ENCODE assay signal across 17 cellular contexts in genomic region chr17:28397275-28397674, GRCh38. TPM values are rescaled to one million over a fixed set of nuclear protein-coding genes. Genes with fewer than 3 reads are reported as not detected.
A peak's percentile ranks its signal among the peaks of the same experiment; 100 is the strongest.
DNase-seq lines count a peak whose midpoint lies in the region; ATAC-seq, FAIRE-seq and TF ChIP-seq lines count a peak whose summit lies in the region.
"Had no signal": no experiment of that assay in that cellular context is flagged by ENCODE, and none has a peak within 500 bp of the region (broad histone marks: within the 10 kb centered on the region; RNA-seq: fewer than 3 reads in every experiment).

No MANE protein-coding gene starts in this region.

- H3K27ac ChIP-seq in BLaER1 treated with 17β-estradiol and CSF1 and Interleukin-3, amounts not matched to agents 10 nM and 100 nM: peak overlapping the region in 6 of 11 experiments; percentile 38 to 65 (median 60); a peak in 4 of 22 replicates
- peak overlapping the region; percentile 45; the same call in 1 of the 2 replicates for H3K27ac ChIP-seq in RWPE1
- H3K27ac ChIP-seq in K562 (ENCODE audit: extremely low read depth, low read depth, low read length): no peak overlapping the region
- no peak overlapping the region for H3K27ac ChIP-seq in ovary

- CTCF ChIA-PET in RWPE1 (lab: Yijun Ruan, JAX) (no interaction called here), K562 (lab: Yijun Ruan, JAX; ENCODE audit: low intra/inter-chr PET ratio) (no interaction called here)

- TF ChIP-seq POLR2A in K562 (conservative IDR thresholded peaks at IDR 0.05) (no peak), ovary (IDR thresholded peaks at IDR 0.05) (no peak)

- no peak for TF ChIP-seq RAD21 in K562 (CRISPR knock-in tag; conservative IDR thresholded peaks at IDR 0.05 in 1 of 2, IDR thresholded peaks at IDR 0.05 in 1 of 2)

- intact Hi-C loops in K562 (cut with micrococcal nuclease) (no loop called here), ovary (cut with DNase I) (no loop called here)
- intact Hi-C loops in activated T-helper 1 cell treated with anti-CD3 and anti-CD28 coated beads, Interleukin-12 subunit alpha, Interleukin-12 subunit beta, Interleukin-2, Interleukin-4 antibody, amounts not matched to agents 30 ng/mL and 10 ng/mL and 1 ng/mL, durations not matched to agents 14 hours and 24 hours and 36 hours (cut with micrococcal nuclease): no loop called here

- peak overlapping the region in 9 of 11 experiments; percentile 54 to 100 (median 77); a peak in 13 of 22 replicates for H3K4me2 ChIP-seq in BLaER1 treated with 17β-estradiol and CSF1 and Interleukin-3, amounts not matched to agents 10 nM and 100 nM
- no peak overlapping the region for H3K4me2 ChIP-seq in K562 (ENCODE audit: insufficient read depth, low read length)

- no peaks in the 10 kb centered on the region for H3K79me2 ChIP-seq in K562 (ENCODE audit: control insufficient read depth, insufficient read depth, low read length)

- peaks cover 28% of the 10 kb centered on the region for H3K36me3 Mint-ChIP-seq in stimulated activated effector memory CD8-positive, alpha-beta T cell treated with anti-CD3 and anti-CD28 coated beads, Interleukin-12 subunit alpha, Interleukin-12 subunit beta, amount 100 ng/mL, for 72 hours
- H3K36me3 Mint-ChIP-seq in activated T-helper 1 cell treated with anti-CD3 and anti-CD28 coated beads, Interleukin-12 subunit alpha, Interleukin-12 subunit beta, Interleukin-2, Interleukin-4 antibody, amounts not matched to agents 30 ng/mL and 10 ng/mL and 1 ng/mL, durations not matched to agents 14 hours and 24 hours and 36 hours (ENCODE audit: low read depth): peaks cover 17% of the 10 kb centered on the region

- H3K4me3 ChIP-seq in BLaER1 treated with 17β-estradiol and CSF1 and Interleukin-3, amounts not matched to agents 10 nM and 100 nM: no peak overlapping the region
- no peak overlapping the region for H3K4me3 ChIP-seq in K562
- H3K4me3 ChIP-seq in ovary: no peak overlapping the region
- H3K4me3 ChIP-seq: GM12878, HAP-1 had no signal

- DNase-seq in RWPE1 (ENCODE audit: low spot score): no peak
- DNase-seq in K562 (ENCODE audit: extremely low read depth in 1 of 4, low spot score in 3 of 4): no peak
- no peak for DNase-seq in stimulated activated effector memory CD8-positive, alpha-beta T cell treated with anti-CD3 and anti-CD28 coated beads, Interleukin-12 subunit alpha, Interleukin-12 subunit beta, amount 100 ng/mL, for 72 hours (ENCODE audit: low spot score in 2 of 2)
- no peak for DNase-seq in activated T-helper 1 cell treated with anti-CD3 and anti-CD28 coated beads, Interleukin-12 subunit alpha, Interleukin-12 subunit beta, Interleukin-2, Interleukin-4 antibody, amounts not matched to agents 30 ng/mL and 10 ng/mL and 1 ng/mL, durations not matched to agents 14 hours and 24 hours and 36 hours (ENCODE audit: low spot score)
- DNase-seq in ovary: no peak
- DNase-seq: ACHN; C1 segment of cervical spinal cord; CD4-positive, alpha-beta T cell; DMS79; GOT3; HFFc6 had no signal

- H3K4me1 Mint-ChIP-seq in stimulated activated effector memory CD8-positive, alpha-beta T cell treated with anti-CD3 and anti-CD28 coated beads, Interleukin-12 subunit alpha, Interleukin-12 subunit beta, amount 100 ng/mL, for 72 hours: no peaks in the 10 kb centered on the region
- peaks cover 3% of the 10 kb centered on the region for H3K4me1 Mint-ChIP-seq in activated T-helper 1 cell treated with anti-CD3 and anti-CD28 coated beads, Interleukin-12 subunit alpha, Interleukin-12 subunit beta, Interleukin-2, Interleukin-4 antibody, amounts not matched to agents 30 ng/mL and 10 ng/mL and 1 ng/mL, durations not matched to agents 14 hours and 24 hours and 36 hours (ENCODE audit: low read depth)

- no peaks in the 10 kb centered on the region for H3K27me3 Mint-ChIP-seq in activated T-helper 1 cell treated with anti-CD3 and anti-CD28 coated beads, Interleukin-12 subunit alpha, Interleukin-12 subunit beta, Interleukin-2, Interleukin-4 antibody, amounts not matched to agents 30 ng/mL and 10 ng/mL and 1 ng/mL, durations not matched to agents 14 hours and 24 hours and 36 hours (ENCODE audit: insufficient read depth)
- H3K27me3 Mint-ChIP-seq: CD4-positive, alpha-beta T cell had no signal

- H2AFZ ChIP-seq in K562 (ENCODE audit: low read depth, low read length): no peak overlapping the region

- no peak for TF ChIP-seq EP300 in K562 (IDR thresholded peaks at IDR 0.05; ENCODE audit: low read length)
- no peak for TF ChIP-seq EP300 in ovary (IDR thresholded peaks at IDR 0.05)

- TF ChIP-seq CTCF in RWPE1 (conservative IDR thresholded peaks at IDR 0.05; ENCODE audit: low read depth) (no peak), K562 (IDR thresholded peaks at IDR 0.05 in 2 of 3, conservative IDR thresholded peaks at IDR 0.05 in 1 of 3; ENCODE audit: insufficient read depth in 2 of 3, low read depth in 1 of 3, low read length in 3 of 3) (no peak), ovary (IDR thresholded peaks at IDR 0.05) (no peak)

- H4K20me1 ChIP-seq in BLaER1 treated with 17β-estradiol and CSF1 and Interleukin-3, amounts not matched to agents 10 nM and 100 nM: peaks cover 0 to 12% (median 0%) of the 10 kb centered on the region in 11 experiments; a peak in 5 of 22 replicates
- H4K20me1 ChIP-seq in K562 (replicated peaks; ENCODE audit: control insufficient read depth, insufficient read depth, low read length): 0 out of 2 replicates have a peak, but pooled peaks cover 8% of the 10 kb centered on the region

- ATAC-seq in K562 (no peak), GM19324 (IDR thresholded peaks at IDR 0.05; ENCODE audit: low FRiP score, unreplicated experiment) (no peak)
- ATAC-seq in stimulated activated effector memory CD8-positive, alpha-beta T cell treated with anti-CD3 and anti-CD28 coated beads, Interleukin-12 subunit alpha, Interleukin-12 subunit beta, amount 100 ng/mL, for 72 hours: no peak

- H3K9me3 Mint-ChIP-seq in stimulated activated effector memory CD8-positive, alpha-beta T cell treated with anti-CD3 and anti-CD28 coated beads, Interleukin-12 subunit alpha, Interleukin-12 subunit beta, amount 100 ng/mL, for 72 hours: no peaks in the 10 kb centered on the region
- no peaks in the 10 kb centered on the region for H3K9me3 Mint-ChIP-seq in activated T-helper 1 cell treated with anti-CD3 and anti-CD28 coated beads, Interleukin-12 subunit alpha, Interleukin-12 subunit beta, Interleukin-2, Interleukin-4 antibody, amounts not matched to agents 30 ng/mL and 10 ng/mL and 1 ng/mL, durations not matched to agents 14 hours and 24 hours and 36 hours
- H3K9me3 Mint-ChIP-seq: CD4-positive, alpha-beta T cell; HFFc6 had no signal

- in situ Hi-C loops in K562 (cut with MboI): no loop called here

- H3K27me3 ChIP-seq in BLaER1 treated with 17β-estradiol and CSF1 and Interleukin-3, amounts not matched to agents 10 nM and 100 nM: no peaks in the 10 kb centered on the region
- H3K27me3 ChIP-seq in K562 (ENCODE audit: control insufficient read depth in 2 of 2, insufficient read depth in 2 of 2, low read length in 2 of 2) (no peaks in the 10 kb centered on the region), ovary (no peaks in the 10 kb centered on the region)

- H3K9me1 ChIP-seq in K562 (ENCODE audit: control insufficient read depth, insufficient read depth, low read length): peaks cover 3% of the 10 kb centered on the region

- peaks cover 18 to 84% (median 47%) of the 10 kb centered on the region in 10 experiments for H3K4me1 ChIP-seq in BLaER1 treated with 17β-estradiol and CSF1 and Interleukin-3, amounts not matched to agents 10 nM and 100 nM
- H3K4me1 ChIP-seq in K562 (replicated peaks in 1 of 2; ENCODE audit: control insufficient read depth in 2 of 2, insufficient read depth in 2 of 2, low read length in 2 of 2) (peaks cover 0 to 3% of the 10 kb centered on the region in 2 experiments; a peak in 4 of 5 replicates), ovary (ENCODE audit: insufficient read depth) (no peaks in the 10 kb centered on the region)
- H3K4me1 ChIP-seq: HAP-1 had no signal

- no TSS peak for BruUV-seq in K562 (replicated peaks; lab: Mats Ljungman, UMichigan)

- no peak for FAIRE-seq in K562 (lab: Jason Lieb, UNC)
- FAIRE-seq: GM12878 had no signal

- no peak overlapping the region for H3K4me3 Mint-ChIP-seq in stimulated activated effector memory CD8-positive, alpha-beta T cell treated with anti-CD3 and anti-CD28 coated beads, Interleukin-12 subunit alpha, Interleukin-12 subunit beta, amount 100 ng/mL, for 72 hours
- no peak overlapping the region for H3K4me3 Mint-ChIP-seq in activated T-helper 1 cell treated with anti-CD3 and anti-CD28 coated beads, Interleukin-12 subunit alpha, Interleukin-12 subunit beta, Interleukin-2, Interleukin-4 antibody, amounts not matched to agents 30 ng/mL and 10 ng/mL and 1 ng/mL, durations not matched to agents 14 hours and 24 hours and 36 hours
- H3K4me3 Mint-ChIP-seq: CD4-positive, alpha-beta T cell; HFFc6 had no signal

- H3K9me3 ChIP-seq in BLaER1 treated with 17β-estradiol and CSF1 and Interleukin-3, amounts not matched to agents 10 nM and 100 nM (replicated peaks in 1 of 11): no peaks in the 10 kb centered on the region
- H3K9me3 ChIP-seq in K562 (replicated peaks; ENCODE audit: control insufficient read depth, insufficient read depth, low read depth, low read length): no peaks in the 10 kb centered on the region
- H3K9me3 ChIP-seq in ovary: no peaks in the 10 kb centered on the region
- H3K9me3 ChIP-seq: HAP-1 had no signal

- 65% methylated on average over 3 of the region's 3 CpGs for WGBS in K562 (ENCODE audit: insufficient coverage, low coverage, missing lambda C conversion rate)
- 93 to 94% (median 93%) methylated on average over 3 of the region's 3 CpGs for WGBS in ovary, 3 donors

- POLR2A ChIA-PET in RWPE1 (lab: Yijun Ruan, JAX; ENCODE audit: low non-redundant PET): no interaction called here
- POLR2A ChIA-PET in K562 (lab: Yijun Ruan, JAX): interaction anchor here (0.7 to 1.5 kb wide), 3 partner anchors 8 to 20 kb away, joined by 3 to 7 read pairs (median 3); partner anchors contain the start of gene SLC46A1

- peak overlapping the region in 2 of 11 experiments; percentile 10 to 54; a peak in 3 of 22 replicates for H3K9ac ChIP-seq in BLaER1 treated with 17β-estradiol and CSF1 and Interleukin-3, amounts not matched to agents 10 nM and 100 nM
- H3K9ac ChIP-seq in K562 (ENCODE audit: insufficient read depth in 1 of 2, low read depth in 2 of 2, low read length in 2 of 2): no peak overlapping the region

- peak overlapping the region; percentile 75 for H3K27ac Mint-ChIP-seq in stimulated activated effector memory CD8-positive, alpha-beta T cell treated with anti-CD3 and anti-CD28 coated beads, Interleukin-12 subunit alpha, Interleukin-12 subunit beta, amount 100 ng/mL, for 72 hours
- no peak overlapping the region for H3K27ac Mint-ChIP-seq in activated T-helper 1 cell treated with anti-CD3 and anti-CD28 coated beads, Interleukin-12 subunit alpha, Interleukin-12 subunit beta, Interleukin-2, Interleukin-4 antibody, amounts not matched to agents 30 ng/mL and 10 ng/mL and 1 ng/mL, durations not matched to agents 14 hours and 24 hours and 36 hours
- H3K27ac Mint-ChIP-seq: CD4-positive, alpha-beta T cell had no signal

- H3K36me3 ChIP-seq in BLaER1 treated with 17β-estradiol and CSF1 and Interleukin-3, amounts not matched to agents 10 nM and 100 nM: peaks cover 37 to 81% (median 59%) of the 10 kb centered on the region in 11 experiments
- H3K36me3 ChIP-seq in K562 (ENCODE audit: control insufficient read depth, insufficient read depth, low read length) (peaks cover 5% of the 10 kb centered on the region; the same call in 1 of the 3 replicates), ovary (no peaks in the 10 kb centered on the region)

RNA-seq across cellular contexts. Expression of gene SLC46A1, which starts 8.7 kb away (rescaled TPM):
- 18.4 and 42.1 TPM in 2 replicates for total RNA-seq in K562 (2011; cell fraction: chromatin; rRNA removed; ENCODE audit: low replicate concordance)
- total RNA-seq in K562 (2011; cell fraction: nucleolus; rRNA removed): 22.6 and 30.0 TPM in 2 replicates
- 26.1 and 28.6 TPM in 2 replicates for total RNA-seq in K562 (2011; cell fraction: nucleoplasm; rRNA removed)
- 3.1 and 3.4 TPM in 2 replicates for total RNA-seq in K562 (2014; rRNA removed)
- total RNA-seq in K562 (2014; rRNA removed; fragmentation: Illumina TruSeq; extraction: Trizol): 1.8 and 3.1 TPM in 2 replicates
- total RNA-seq in K562 (2015; rRNA removed; fragmentation: Illumina TruSeq; extraction: Trizol): 2.4 and 3.1 TPM in 2 replicates
- total RNA-seq in K562 (2021): 4.3 and 5.5 TPM in 2 replicates
- 2.4 and 4.0 TPM in 2 replicates for polyA plus RNA-seq in K562 (2011; rRNA removed)
- polyA plus RNA-seq in K562 (2011; cell fraction: cytosol; rRNA removed): 2.7 and 5.5 TPM in 2 replicates
- polyA plus RNA-seq in K562 (2011; cell fraction: nucleus; rRNA removed): 7.8 and 15.8 TPM in 2 replicates
- polyA plus RNA-seq in K562 (2012): 2.4 and 2.9 TPM in 2 replicates
- polyA plus RNA-seq in K562 (2014; fragmentation: Illumina TruSeq; extraction: Trizol): 3.9 and 4.5 TPM in 2 replicates
- polyA plus RNA-seq in K562 (2014; fragmentation: Nextera tagmentation; extraction: Ambion mirVana): under 1 TPM; 0.24 to 0.32 TPM
- polyA plus RNA-seq in K562 (2014; rRNA removed): 2.6 TPM in 2 replicates
- 7.2 and 11.6 TPM in 2 replicates for polyA minus RNA-seq in K562 (2011; rRNA and poly(A)+ RNA removed)
- polyA minus RNA-seq in K562 (2011; cell fraction: cytosol; rRNA and poly(A)+ RNA removed): 2.6 and 6.5 TPM in 2 replicates
- 13.5 and 15.0 TPM in 2 replicates for polyA minus RNA-seq in K562 (2011; cell fraction: nucleus; rRNA and poly(A)+ RNA removed)
- 7.8 and 8.1 TPM in 2 replicates for total RNA-seq in activated T-helper 1 cell treated with anti-CD3 and anti-CD28 coated beads, Interleukin-12 subunit alpha, Interleukin-12 subunit beta, Interleukin-2, Interleukin-4 antibody, amounts not matched to agents 30 ng/mL and 10 ng/mL and 1 ng/mL, durations not matched to agents 14 hours and 24 hours and 36 hours
- 10 to 100 TPM in 5 of 7 donors, 1 to 10 TPM in 2; 5.0 to 13.6 (median 12.2) TPM for total RNA-seq in ovary
- 10 to 100 TPM in 1 of 2 donors, 1 to 10 TPM in 1; 4.0 to 32.2 TPM for polyA plus RNA-seq in ovary

RNA-seq across cellular contexts. Expression of gene SARM1, which starts 25.8 kb away (rescaled TPM):
- total RNA-seq in K562 (2011; cell fraction: chromatin; rRNA removed; ENCODE audit: low replicate concordance): 1.5 and 2.4 TPM in 2 replicates
- total RNA-seq in K562 (2011; cell fraction: nucleolus; rRNA removed): 1.6 and 3.2 TPM in 2 replicates
- total RNA-seq in K562 (2011; cell fraction: nucleoplasm; rRNA removed): 0.69 and 0.81 TPM in 2 replicates
- total RNA-seq in K562 (2014; rRNA removed) (0.08 and 0.09 TPM in 2 replicates), K562 (2014; rRNA removed; fragmentation: Illumina TruSeq; extraction: Trizol) (0.10 and 0.29 TPM in 2 replicates), K562 (2015; rRNA removed; fragmentation: Illumina TruSeq; extraction: Trizol) (0.08 and 0.11 TPM in 2 replicates), K562 (2021) (0.54 and 0.55 TPM in 2 replicates), ovary (10 to 100 TPM in 6 of 7 donors, 1 to 10 TPM in 1; 7.4 to 21.5 (median 16.5) TPM)
- polyA plus RNA-seq in K562 (2011; rRNA removed) (0.15 and 0.30 TPM in 2 replicates), K562 (2014; fragmentation: Illumina TruSeq; extraction: Trizol) (0.07 and 0.12 TPM in 2 replicates), K562 (2014; fragmentation: Nextera tagmentation; extraction: Ambion mirVana) (not detected), K562 (2014; rRNA removed) (0.04 and 0.31 TPM in 2 replicates), ovary (10 to 100 TPM in 1 of 2 donors, 1 to 10 TPM in 1; 9.0 to 12.4 TPM)
- 0.19 and 0.30 TPM in 2 replicates for polyA plus RNA-seq in K562 (2011; cell fraction: cytosol; rRNA removed)
- polyA plus RNA-seq in K562 (2011; cell fraction: nucleus; rRNA removed): 0.94 and 1.5 TPM in 2 replicates
- polyA plus RNA-seq in K562 (2012): 0.12 and 1.5 TPM in 2 replicates
- polyA minus RNA-seq in K562 (2011; rRNA and poly(A)+ RNA removed): 0.09 and 0.21 TPM in 2 replicates
- polyA minus RNA-seq in K562 (2011; cell fraction: cytosol; rRNA and poly(A)+ RNA removed): 0.38 and 0.73 TPM in 2 replicates
- 0.44 and 0.67 TPM in 2 replicates for polyA minus RNA-seq in K562 (2011; cell fraction: nucleus; rRNA and poly(A)+ RNA removed)
- total RNA-seq in activated T-helper 1 cell treated with anti-CD3 and anti-CD28 coated beads, Interleukin-12 subunit alpha, Interleukin-12 subunit beta, Interleukin-2, Interleukin-4 antibody, amounts not matched to agents 30 ng/mL and 10 ng/mL and 1 ng/mL, durations not matched to agents 14 hours and 24 hours and 36 hours: 40.7 and 45.6 TPM in 2 replicates

RNA-seq across cellular contexts. Expression of gene VTN, which starts 27.2 kb away (rescaled TPM):
- total RNA-seq in K562 (2011; cell fraction: chromatin; rRNA removed; ENCODE audit: low replicate concordance): not detected in 2 replicates
- 0.26 and 0.33 TPM in 2 replicates for total RNA-seq in K562 (2011; cell fraction: nucleolus; rRNA removed)
- 0.73 TPM in 1 of 2 replicates, not detected in the other for total RNA-seq in K562 (2011; cell fraction: nucleoplasm; rRNA removed)
- total RNA-seq in K562 (2014; rRNA removed): 0.14 and 0.33 TPM in 2 replicates
- total RNA-seq in K562 (2014; rRNA removed; fragmentation: Illumina TruSeq; extraction: Trizol): not detected in 2 replicates
- 0.15 and 0.36 TPM in 2 replicates for total RNA-seq in K562 (2015; rRNA removed; fragmentation: Illumina TruSeq; extraction: Trizol)
- total RNA-seq in K562 (2021): 0.86 and 2.3 TPM in 2 replicates
- 0.11 and 0.17 TPM in 2 replicates for polyA plus RNA-seq in K562 (2011; rRNA removed)
- 0.21 and 0.25 TPM in 2 replicates for polyA plus RNA-seq in K562 (2011; cell fraction: cytosol; rRNA removed)
- 0.10 and 0.41 TPM in 2 replicates for polyA plus RNA-seq in K562 (2011; cell fraction: nucleus; rRNA removed)
- 0.77 and 0.97 TPM in 2 replicates for polyA plus RNA-seq in K562 (2012)
- 0.13 and 0.68 TPM in 2 replicates for polyA plus RNA-seq in K562 (2014; fragmentation: Illumina TruSeq; extraction: Trizol)
- polyA plus RNA-seq in K562 (2014; fragmentation: Nextera tagmentation; extraction: Ambion mirVana): 1 to 10 TPM in 1 of 2 experiments, under 1 TPM in 1; 0.22 to 1.0 TPM
- polyA plus RNA-seq in K562 (2014; rRNA removed): 0.64 and 0.82 TPM in 2 replicates
- polyA minus RNA-seq in K562 (2011; rRNA and poly(A)+ RNA removed): not detected in 2 replicates
- 1.0 TPM in 2 replicates for polyA minus RNA-seq in K562 (2011; cell fraction: cytosol; rRNA and poly(A)+ RNA removed)
- 0.40 and 0.56 TPM in 2 replicates for polyA minus RNA-seq in K562 (2011; cell fraction: nucleus; rRNA and poly(A)+ RNA removed)
- total RNA-seq in activated T-helper 1 cell treated with anti-CD3 and anti-CD28 coated beads, Interleukin-12 subunit alpha, Interleukin-12 subunit beta, Interleukin-2, Interleukin-4 antibody, amounts not matched to agents 30 ng/mL and 10 ng/mL and 1 ng/mL, durations not matched to agents 14 hours and 24 hours and 36 hours: 0.31 and 0.34 TPM in 2 replicates
- total RNA-seq in ovary: 1 to 10 TPM in 5 of 7 donors, under 1 TPM in 1, not detected in 1; 0.25 to 5.9 (median 4.1) TPM
- 10 to 100 TPM in 1 of 2 donors, 1 to 10 TPM in 1; 1.5 to 20.5 TPM for polyA plus RNA-seq in ovary
- total RNA-seq: HT1080 had no signal

RNA-seq across cellular contexts. Expression of gene SEBOX, which starts 32.3 kb away (rescaled TPM):
- total RNA-seq in K562 (2011; cell fraction: chromatin; rRNA removed; ENCODE audit: low replicate concordance): not detected in 2 replicates
- not detected in 2 replicates for total RNA-seq in K562 (2011; cell fraction: nucleolus; rRNA removed)
- total RNA-seq in K562 (2011; cell fraction: nucleoplasm; rRNA removed): not detected in 2 replicates
- not detected in 2 replicates for total RNA-seq in K562 (2014; rRNA removed)
- total RNA-seq in K562 (2014; rRNA removed; fragmentation: Illumina TruSeq; extraction: Trizol): not detected in 2 replicates
- total RNA-seq in K562 (2015; rRNA removed; fragmentation: Illumina TruSeq; extraction: Trizol): not detected in 2 replicates
- not detected in 2 replicates for total RNA-seq in K562 (2021)
- polyA plus RNA-seq in K562 (2011; rRNA removed): not detected in 2 replicates
- not detected in 2 replicates for polyA plus RNA-seq in K562 (2011; cell fraction: cytosol; rRNA removed)
- polyA plus RNA-seq in K562 (2011; cell fraction: nucleus; rRNA removed): not detected in 2 replicates
- polyA plus RNA-seq in K562 (2012): not detected in 2 replicates
- polyA plus RNA-seq in K562 (2014; fragmentation: Illumina TruSeq; extraction: Trizol): not detected in 2 replicates
- not detected for polyA plus RNA-seq in K562 (2014; fragmentation: Nextera tagmentation; extraction: Ambion mirVana)
- polyA plus RNA-seq in K562 (2014; rRNA removed): not detected in 2 replicates
- polyA minus RNA-seq in K562 (2011; rRNA and poly(A)+ RNA removed): not detected in 2 replicates
- not detected in 2 replicates for polyA minus RNA-seq in K562 (2011; cell fraction: cytosol; rRNA and poly(A)+ RNA removed)
- not detected in 2 replicates for polyA minus RNA-seq in K562 (2011; cell fraction: nucleus; rRNA and poly(A)+ RNA removed)
- not detected in 2 replicates for total RNA-seq in activated T-helper 1 cell treated with anti-CD3 and anti-CD28 coated beads, Interleukin-12 subunit alpha, Interleukin-12 subunit beta, Interleukin-2, Interleukin-4 antibody, amounts not matched to agents 30 ng/mL and 10 ng/mL and 1 ng/mL, durations not matched to agents 14 hours and 24 hours and 36 hours
- not detected for total RNA-seq in ovary
- polyA plus RNA-seq in ovary: not detected
- total RNA-seq: CD4-positive, alpha-beta T cell; G401; GM12878; HFFc6; HT1080 had no signal
- polyA plus RNA-seq: GM12878 had no signal

RNA-seq across cellular contexts. Expression of gene POLDIP2, which starts 39.9 kb away (rescaled TPM):
- 13.2 and 36.1 TPM in 2 replicates for total RNA-seq in K562 (2011; cell fraction: chromatin; rRNA removed; ENCODE audit: low replicate concordance)
- 33.4 and 34.0 TPM in 2 replicates for total RNA-seq in K562 (2011; cell fraction: nucleolus; rRNA removed)
- total RNA-seq in K562 (2011; cell fraction: nucleoplasm; rRNA removed): 27.2 and 30.3 TPM in 2 replicates
- total RNA-seq in K562 (2014; rRNA removed) (121 and 122 TPM in 2 replicates), K562 (2014; rRNA removed; fragmentation: Illumina TruSeq; extraction: Trizol) (59.5 and 62.7 TPM in 2 replicates), K562 (2015; rRNA removed; fragmentation: Illumina TruSeq; extraction: Trizol) (70.6 and 71.4 TPM in 2 replicates), K562 (2021) (106 and 108 TPM in 2 replicates), ovary (10 to 100 TPM; 37.4 to 82.6 (median 59.6) TPM)
- polyA plus RNA-seq in K562 (2011; rRNA removed) (64.6 and 105 TPM in 2 replicates), K562 (2014; fragmentation: Illumina TruSeq; extraction: Trizol) (127 and 137 TPM in 2 replicates), K562 (2014; fragmentation: Nextera tagmentation; extraction: Ambion mirVana) (10 to 100 TPM; 22.0 to 25.1 TPM), K562 (2014; rRNA removed) (104 and 109 TPM in 2 replicates), ovary (100 to 1,000 TPM in 1 of 2 donors, 10 to 100 TPM in 1; 43.4 to 110 TPM)
- 64.6 and 142 TPM in 2 replicates for polyA plus RNA-seq in K562 (2011; cell fraction: cytosol; rRNA removed)
- polyA plus RNA-seq in K562 (2011; cell fraction: nucleus; rRNA removed): 48.3 and 71.0 TPM in 2 replicates
- polyA plus RNA-seq in K562 (2012): 89.9 and 120 TPM in 2 replicates
- 31.5 and 60.7 TPM in 2 replicates for polyA minus RNA-seq in K562 (2011; rRNA and poly(A)+ RNA removed)
- polyA minus RNA-seq in K562 (2011; cell fraction: cytosol; rRNA and poly(A)+ RNA removed): 27.9 and 61.6 TPM in 2 replicates
- polyA minus RNA-seq in K562 (2011; cell fraction: nucleus; rRNA and poly(A)+ RNA removed): 14.4 and 16.8 TPM in 2 replicates
- total RNA-seq in activated T-helper 1 cell treated with anti-CD3 and anti-CD28 coated beads, Interleukin-12 subunit alpha, Interleukin-12 subunit beta, Interleukin-2, Interleukin-4 antibody, amounts not matched to agents 30 ng/mL and 10 ng/mL and 1 ng/mL, durations not matched to agents 14 hours and 24 hours and 36 hours: 110 and 114 TPM in 2 replicates

Comparison
In these comparisons a context has a peak if more than half of its experiments do, and no peak if none do; other contexts are left out.
1. H3K27ac ChIP-seq: peak in BLaER1 treated with 17β-estradiol and CSF1 and Interleukin-3, amounts not matched to agents 10 nM and 100 nM (6 of 11) and RWPE1 (single experiment); none in K562 (single experiment) and ovary (0 of 2).